In genomic region chr19:461664-462551, GRCh38 we compare ENCODE assay signal across 6 cellular contexts. TPM values are rescaled to one million over a fixed set of nuclear protein-coding genes. Genes with fewer than 3 reads are reported as not detected.
DNase-seq lines count a peak whose midpoint lies in the region; ATAC-seq, FAIRE-seq and TF ChIP-seq lines count a peak whose summit lies in the region.

No MANE protein-coding gene starts in this region.

- ATAC-seq in activated CD4-positive, CD25-positive, alpha-beta regulatory T cell treated with anti-CD3 and anti-CD28 coated beads, Interleukin-2, amount 50 U/mL, for 24 hours = no peak
- ATAC-seq in HG02642 (IDR thresholded peaks at IDR 0.05; ENCODE audit: poor library complexity, unreplicated experiment) = no peak

- peak; percentile 78 for DNase-seq in NCI-H2171 treated with DMSO at 0.1 percent for 48 hours (lab: John Stamatoyannopoulos, UW)
- no peak for DNase-seq in chondrocyte (ENCODE audit: low spot score)
- DNase-seq in osteocyte (ENCODE audit: extremely low spot score, unreplicated experiment) = no peak
- no peak for DNase-seq in GM12892 (ENCODE audit: insufficient read length)

- TF ChIP-seq CTCF in chondrocyte (IDR thresholded peaks at IDR 0.05) (no peak), osteocyte (IDR thresholded peaks at IDR 0.05) (no peak)

- H3K9me3 Mint-ChIP-seq in chondrocyte (ENCODE audit: low read depth) (no peaks in the 10 kb centered on the region), osteocyte (ENCODE audit: unreplicated experiment) (no peaks in the 10 kb centered on the region)

- no peak for TF ChIP-seq POLR2A in GM12892 (IDR thresholded peaks at IDR 0.05; ENCODE audit: low read depth, low read length)

- H3K4me3 Mint-ChIP-seq in chondrocyte (ENCODE audit: unreplicated experiment) = peak overlapping the region; percentile 65
- peak overlapping the region; percentile 71 for H3K4me3 Mint-ChIP-seq in osteocyte (ENCODE audit: unreplicated experiment)

- H3K4me1 Mint-ChIP-seq in chondrocyte (ENCODE audit: low read depth) (peaks cover 7% of the 10 kb centered on the region), osteocyte (ENCODE audit: unreplicated experiment) (peaks cover 9% of the 10 kb centered on the region)

- H3K27me3 Mint-ChIP-seq in chondrocyte (ENCODE audit: low read depth) (no peaks in the 10 kb centered on the region), osteocyte (ENCODE audit: unreplicated experiment) (no peaks in the 10 kb centered on the region)

- no peak for FAIRE-seq in GM12892 (lab: Jason Lieb, UNC)

- no peak overlapping the region for H3K27ac Mint-ChIP-seq in chondrocyte (ENCODE audit: unreplicated experiment)
- H3K27ac Mint-ChIP-seq in osteocyte (ENCODE audit: unreplicated experiment) = no peak overlapping the region

- H3K36me3 Mint-ChIP-seq in chondrocyte (ENCODE audit: low read depth) = peaks cover 1% of the 10 kb centered on the region
- no peaks in the 10 kb centered on the region for H3K36me3 Mint-ChIP-seq in osteocyte (ENCODE audit: unreplicated experiment)

RNA-seq across cellular contexts. Expression of gene SHC2, which starts 1.1 kb away (rescaled TPM):
- total RNA-seq in chondrocyte (26.9 to 50.9 TPM (median 47.8 TPM) in 3 replicates), osteocyte (61.2 and 61.7 TPM in 2 replicates)
- polyA plus RNA-seq in GM12892 (2012; ENCODE audit: missing spikeins) = not detected

RNA-seq across cellular contexts. Expression of gene MADCAM1, which starts 34.4 kb away (rescaled TPM):
- 0.59 to 0.92 TPM (median 0.62 TPM) in 3 replicates for total RNA-seq in chondrocyte
- total RNA-seq in osteocyte = 1.1 and 1.3 TPM in 2 replicates
- polyA plus RNA-seq in GM12892 (2012; ENCODE audit: missing spikeins) = not detected

RNA-seq across cellular contexts. Expression of gene TPGS1, which starts 45.4 kb away (rescaled TPM):
- 18.3 to 22.6 TPM (median 21.3 TPM) in 3 replicates for total RNA-seq in chondrocyte
- 24.3 and 25.4 TPM in 2 replicates for total RNA-seq in osteocyte
- polyA plus RNA-seq in GM12892 (2012; ENCODE audit: missing spikeins) = 0.51 TPM

RNA-seq across cellular contexts. Expression of gene C2CD4C, which starts 53.0 kb away (rescaled TPM):
- total RNA-seq in chondrocyte (1.1 to 1.4 TPM (median 1.4 TPM) in 3 replicates), osteocyte (0.97 and 1.2 TPM in 2 replicates)
- not detected for polyA plus RNA-seq in GM12892 (2012; ENCODE audit: missing spikeins)
